ENCODE assay signal across 17 cellular contexts in genomic region chr7:155188821-155189599, GRCh38.
DNase-seq lines count a peak whose midpoint lies in the region; TF ChIP-seq lines count a peak whose summit lies in the region.
"Had no signal": no experiment of that assay in that cellular context is flagged by ENCODE, and none has a peak within 500 bp of the region (broad histone marks: within the 10 kb centered on the region; RNA-seq: fewer than 3 reads in every experiment).

No MANE protein-coding gene starts in this region.

- no peak for TF ChIP-seq CTCF in fibroblast of pulmonary artery (IDR thresholded peaks at IDR 0.05; ENCODE audit: low read length, missing control alignments)
- no peak for TF ChIP-seq CTCF in smooth muscle cell (IDR thresholded peaks at IDR 0.05; ENCODE audit: borderline replicate concordance, insufficient read depth, poor library complexity, severe bottlenecking)

- no peaks in the 10 kb centered on the region for H3K79me2 ChIP-seq in smooth muscle cell (ENCODE audit: low read depth)

- H3K27ac ChIP-seq in smooth muscle cell (ENCODE audit: low read depth), result peak overlapping the region; percentile 67
- H3K27ac ChIP-seq: ovary, vagina had no signal

- H3K27me3 Mint-ChIP-seq in activated naive CD4-positive, alpha-beta T cell treated with anti-CD3 and anti-CD28 coated beads, Interleukin-2, amount 10 ng/mL, durations not matched to agents 7 days and 5 days, result peaks cover 46% of the 10 kb centered on the region

- no peak overlapping the region for H3K4me3 Mint-ChIP-seq in activated naive CD4-positive, alpha-beta T cell treated with anti-CD3 and anti-CD28 coated beads, Interleukin-2, amount 10 ng/mL, durations not matched to agents 7 days and 5 days
- H3K4me3 Mint-ChIP-seq: central memory CD8-positive, alpha-beta T cell; memory B cell had no signal

- no peaks in the 10 kb centered on the region for H3K36me3 ChIP-seq in smooth muscle cell (ENCODE audit: low read depth)
- H3K36me3 ChIP-seq: ovary, vagina had no signal

- H3K4me3 ChIP-seq in fibroblast of pulmonary artery (replicated peaks; ENCODE audit: low read depth, low read length) (no peak overlapping the region), smooth muscle cell (no peak overlapping the region)
- H3K4me3 ChIP-seq: GM12878, ovary, vagina had no signal

- H3K4me2 ChIP-seq in smooth muscle cell, result peak overlapping the region; percentile 37

- H3K4me1 ChIP-seq in smooth muscle cell (ENCODE audit: low read depth), result no peaks in the 10 kb centered on the region

- H2AFZ ChIP-seq in smooth muscle cell (ENCODE audit: low read depth), result no peak overlapping the region

- no peaks in the 10 kb centered on the region for H3K27me3 ChIP-seq in smooth muscle cell (ENCODE audit: low read depth)
- H3K27me3 ChIP-seq: ovary, vagina had no signal

- peaks cover 10% of the 10 kb centered on the region for H3K9me3 ChIP-seq in smooth muscle cell (replicated peaks; ENCODE audit: low read depth)
- H3K9me3 ChIP-seq: vagina had no signal

- CTCF ChIA-PET in activated naive CD4-positive, alpha-beta T cell treated with anti-CD3 and anti-CD28 coated beads, Interleukin-2, amount 10 ng/mL, durations not matched to agents 7 days and 5 days (lab: Charles Lee), result interaction anchor here (0.8 to 2.8 kb wide), 8 partner anchors 10 to 262 kb away, joined by 3 to 16 read pairs (median 4); no protein-coding TSS in a partner anchor

- peaks cover 25% of the 10 kb centered on the region for H3K9me3 Mint-ChIP-seq in activated naive CD4-positive, alpha-beta T cell treated with anti-CD3 and anti-CD28 coated beads, Interleukin-2, amount 10 ng/mL, durations not matched to agents 7 days and 5 days

- peaks cover 9% of the 10 kb centered on the region for H3K4me1 Mint-ChIP-seq in activated naive CD4-positive, alpha-beta T cell treated with anti-CD3 and anti-CD28 coated beads, Interleukin-2, amount 10 ng/mL, durations not matched to agents 7 days and 5 days

- H3K27ac Mint-ChIP-seq in activated naive CD4-positive, alpha-beta T cell treated with anti-CD3 and anti-CD28 coated beads, Interleukin-2, amount 10 ng/mL, durations not matched to agents 7 days and 5 days, result no peak overlapping the region
- H3K27ac Mint-ChIP-seq: memory B cell had no signal

- H4K20me1 ChIP-seq in smooth muscle cell (ENCODE audit: low read depth), result no peaks in the 10 kb centered on the region

- no peaks in the 10 kb centered on the region for H3K36me3 Mint-ChIP-seq in activated naive CD4-positive, alpha-beta T cell treated with anti-CD3 and anti-CD28 coated beads, Interleukin-2, amount 10 ng/mL, durations not matched to agents 7 days and 5 days

- H3F3A ChIP-seq in smooth muscle cell (ENCODE audit: low read depth), result peaks cover 8% of the 10 kb centered on the region

- no peak overlapping the region for H3K9ac ChIP-seq in smooth muscle cell (ENCODE audit: low read depth)

- WGBS in smooth muscle cell (ENCODE audit: low lambda C conversion rate), result 63% methylated on average over 13 of the region's 13 CpGs

- peak; percentile 7 to 23 for DNase-seq in activated T-cell treated with anti-CD3 and anti-CD28 coated beads, Interleukin-2, amount 50 U/mL, for 48 hours
- DNase-seq in activated T-cell treated with anti-CD3 and anti-CD28 coated beads for 4 hours (no peak), RPMI7951 (ENCODE audit: low read depth) (peak; percentile 46), fibroblast of pulmonary artery (ENCODE audit: low read depth) (peak; percentile 40), smooth muscle cell (lab: John Stamatoyannopoulos, UW; ENCODE audit: unreplicated experiment) (no peak), midbrain (lab: John Stamatoyannopoulos, UW) (no peak), anterior cingulate cortex (lab: John Stamatoyannopoulos, UW) (no peak)
- DNase-seq in activated naive CD4-positive, alpha-beta T cell treated with anti-CD3 and anti-CD28 coated beads, Interleukin-2, amount 10 ng/mL, durations not matched to agents 7 days and 5 days, result no peak
- DNase-seq: activated CD4-positive, alpha-beta T cell treated with anti-CD3 and anti-CD28 coated beads for 48 hours; activated naive CD4-positive, alpha-beta T cell treated with Interleukin-2 at 50 U/mL for 16 hours; AML-193; DMS79; ovary had no signal

Comparison
In these comparisons a context has a peak if more than half of its experiments do, and no peak if none do; other contexts are left out.
1. DNase-seq: peak in activated T-cell treated with anti-CD3 and anti-CD28 coated beads, Interleukin-2, amount 50 U/mL, for 48 hours (2 of 2), RPMI7951 (single experiment) and fibroblast of pulmonary artery (single experiment); none in activated T-cell treated with anti-CD3 and anti-CD28 coated beads for 4 hours (single experiment), smooth muscle cell (single experiment), midbrain (single experiment), activated naive CD4-positive, alpha-beta T cell treated with anti-CD3 and anti-CD28 coated beads, Interleukin-2, amount 10 ng/mL, durations not matched to agents 7 days and 5 days (single experiment) and anterior cingulate cortex (0 of 58).